In genomic region chr7:150756858-150757257, GRCh38 we compare ENCODE assay signal across 8 cellular contexts. TPM values are rescaled to one million over a fixed set of nuclear protein-coding genes. Genes with fewer than 3 reads are reported as not detected.
A peak's percentile ranks its signal among the peaks of the same experiment; 100 is the strongest.
DNase-seq lines count a peak whose midpoint lies in the region; ATAC-seq, FAIRE-seq and TF ChIP-seq lines count a peak whose summit lies in the region.

No MANE protein-coding gene starts in this region.

- peak; percentile 69 for TF ChIP-seq CTCF in OCI-LY3 (IDR thresholded peaks at IDR 0.05; ENCODE audit: low read depth, low read length)
- peak; percentile 32 to 38 for TF ChIP-seq CTCF in endothelial cell of umbilical vein (IDR thresholded peaks at IDR 0.05; ENCODE audit: extremely low read depth in 1 of 2, insufficient read depth in 1 of 2, low read depth in 1 of 2, low read length in 2 of 2)
- TF ChIP-seq CTCF in spleen (IDR thresholded peaks at IDR 0.05 in 8 of 11, conservative IDR thresholded peaks at IDR 0.05 in 3 of 11) = peak; percentile 26 to 70 (median 59)

- H4K20me1 ChIP-seq in OCI-LY3 (ENCODE audit: insufficient read depth, low read length) (no peaks in the 10 kb centered on the region), endothelial cell of umbilical vein (replicated peaks; ENCODE audit: control insufficient read depth, extremely low read depth, insufficient read depth, low read length) (no peaks in the 10 kb centered on the region)

- H3K27me3 ChIP-seq in OCI-LY3 (ENCODE audit: low read depth, low read length) (0 out of 2 replicates have a peak, but pooled peaks cover 2% of the 10 kb centered on the region), endothelial cell of umbilical vein (ENCODE audit: control insufficient read depth in 2 of 2, insufficient read depth in 2 of 2, low read length in 2 of 2) (no peaks in the 10 kb centered on the region), spleen (replicated peaks in 1 of 7) (no peaks in the 10 kb centered on the region)

- H3K79me2 ChIP-seq in OCI-LY3 (ENCODE audit: low read length) (no peaks in the 10 kb centered on the region), endothelial cell of umbilical vein (ENCODE audit: control insufficient read depth, insufficient read depth, low read length) (no peaks in the 10 kb centered on the region)

- peaks cover 6% of the 10 kb centered on the region for H3K9me3 Mint-ChIP-seq in activated T-cell treated with anti-CD3 and anti-CD28 coated beads, Interleukin-2, amount 50 U/mL, for 24 hours

- peaks cover 52% of the 10 kb centered on the region for H3K4me1 Mint-ChIP-seq in activated T-cell treated with anti-CD3 and anti-CD28 coated beads, Interleukin-2, amount 50 U/mL, for 24 hours (ENCODE audit: low read depth)

- no peak for ATAC-seq in GM18520 (IDR thresholded peaks at IDR 0.05; ENCODE audit: unreplicated experiment)
- ATAC-seq in HG03565 (IDR thresholded peaks at IDR 0.05; ENCODE audit: unreplicated experiment) = no peak

- H3K4me3 Mint-ChIP-seq in activated T-cell treated with anti-CD3 and anti-CD28 coated beads, Interleukin-2, amount 50 U/mL, for 24 hours = no peak overlapping the region

- H3K9me1 ChIP-seq in endothelial cell of umbilical vein (replicated peaks; ENCODE audit: control insufficient read depth, extremely low read depth, insufficient read depth, low read length) = no peaks in the 10 kb centered on the region

- peak; percentile 71 for FAIRE-seq in endothelial cell of umbilical vein (lab: Jason Lieb, UNC)

- H3K36me3 ChIP-seq in OCI-LY3 (replicated peaks; ENCODE audit: low read depth, low read length) (no peaks in the 10 kb centered on the region), endothelial cell of umbilical vein (ENCODE audit: control insufficient read depth in 2 of 2, extremely low read depth in 1 of 2, insufficient read depth in 2 of 2, low read length in 2 of 2) (no peaks in the 10 kb centered on the region), spleen (no peaks in the 10 kb centered on the region)

- H2AFZ ChIP-seq in OCI-LY3 (ENCODE audit: low read depth, low read length) = no peak overlapping the region
- no peak overlapping the region for H2AFZ ChIP-seq in endothelial cell of umbilical vein (ENCODE audit: low read depth, low read length)

- POLR2A ChIA-PET in endothelial cell of umbilical vein (lab: Charles Lee) = no interaction called here

- H3K4me1 ChIP-seq in OCI-LY3 (ENCODE audit: low read length) = peaks cover 18% of the 10 kb centered on the region
- H3K4me1 ChIP-seq in endothelial cell of umbilical vein (ENCODE audit: control insufficient read depth, extremely low read depth, insufficient read depth, low read length) = peaks cover 22% of the 10 kb centered on the region
- H3K4me1 ChIP-seq in spleen = peaks cover 13 to 56% (median 32%) of the 10 kb centered on the region in 6 donors

- dilution Hi-C loops in endothelial cell of umbilical vein (cut with MboI; ENCODE audit: extremely low pct_ligation_motif_present, low sequenced_read_pairs) = no loop called here

- CTCF ChIA-PET in endothelial cell of umbilical vein (lab: Charles Lee) = interaction anchor here (0.7 to 5.1 kb wide), 3 partner anchors 71 to 403 kb away, joined by 3 to 120 read pairs (median 4); partner anchors contain the start of genes GIMAP2 and GIMAP8

- WGBS in spleen, 5 donors = 35 to 53% (median 49%) methylated on average over 1 of the region's 1 CpG

- TF ChIP-seq POLR2A in endothelial cell of umbilical vein (IDR thresholded peaks at IDR 0.05; ENCODE audit: low read depth, low read length) = no peak
- no peak for TF ChIP-seq POLR2A in spleen (IDR thresholded peaks at IDR 0.05)

- no peaks in the 10 kb centered on the region for H3K9me3 ChIP-seq in OCI-LY3 (ENCODE audit: insufficient read depth, low read length)
- H3K9me3 ChIP-seq in endothelial cell of umbilical vein (replicated peaks; ENCODE audit: control insufficient read depth, insufficient read depth, low read length) = no peaks in the 10 kb centered on the region
- peaks cover 0 to 9% (median 7%) of the 10 kb centered on the region in 8 donors for H3K9me3 ChIP-seq in spleen

- H3K27ac Mint-ChIP-seq in activated T-cell treated with anti-CD3 and anti-CD28 coated beads, Interleukin-2, amount 50 U/mL, for 24 hours = peak overlapping the region; percentile 91

- no peak overlapping the region for H3K9ac ChIP-seq in OCI-LY3 (ENCODE audit: low read length)
- H3K9ac ChIP-seq in endothelial cell of umbilical vein (replicated peaks; ENCODE audit: extremely low read depth, insufficient read depth, low read length) = no peak overlapping the region

- BruUV-seq in endothelial cell of umbilical vein (replicated peaks; lab: Mats Ljungman, UMichigan) = no TSS peak

- H3K27ac ChIP-seq in OCI-LY3 (ENCODE audit: low read length) (no peak overlapping the region), endothelial cell of umbilical vein (ENCODE audit: insufficient read depth, low read depth, low read length) (no peak overlapping the region), spleen (peak overlapping the region in 4 of 8 donors; percentile 74 to 82 (median 78))

- intact Hi-C loops in endothelial cell of umbilical vein (cut with micrococcal nuclease) (loop anchor here (1.0 to 10.0 kb wide), 2 partner anchors 309 to 472 kb away; no protein-coding TSS in a partner anchor), spleen (cut with DNase I; ENCODE audit: low total_unique reads) (loop anchor here (2.0 kb wide), 1 partner anchor 308 kb away; no protein-coding TSS in a partner anchor)

- DNase-seq in activated T-cell treated with anti-CD3 and anti-CD28 coated beads, Interleukin-2, amount 50 U/mL, for 24 hours = no peak
- DNase-seq in activated T-cell treated with anti-CD3 and anti-CD28 coated beads, Interleukin-2, amount 50 U/mL, for 48 hours = no peak
- DNase-seq in endothelial cell of umbilical vein (ENCODE audit: low read depth, low spot score) (peak; percentile 81), spleen (no peak), NCI-H774 (lab: John Stamatoyannopoulos, UW) (no peak)

- no peak overlapping the region for H3K4me3 ChIP-seq in OCI-LY3 (ENCODE audit: low read length)
- H3K4me3 ChIP-seq in endothelial cell of umbilical vein (replicated peaks in 1 of 3; ENCODE audit: insufficient read depth in 1 of 3, low read depth in 1 of 3, low read length in 3 of 3) = no peak overlapping the region
- H3K4me3 ChIP-seq in spleen = no peak overlapping the region

- H3K4me2 ChIP-seq in OCI-LY3 (ENCODE audit: low read length) (no peak overlapping the region), endothelial cell of umbilical vein (ENCODE audit: insufficient read depth, low read length) (no peak overlapping the region)

- H3K27me3 Mint-ChIP-seq in activated T-cell treated with anti-CD3 and anti-CD28 coated beads, Interleukin-2, amount 50 U/mL, for 24 hours = no peaks in the 10 kb centered on the region

- H3K36me3 Mint-ChIP-seq in activated T-cell treated with anti-CD3 and anti-CD28 coated beads, Interleukin-2, amount 50 U/mL, for 24 hours (ENCODE audit: low read depth) = peaks cover 3% of the 10 kb centered on the region

RNA-seq across cellular contexts. Expression of gene GIMAP5, which starts 19.6 kb away (rescaled TPM):
- 0.44 and 0.85 TPM in 2 replicates for total RNA-seq in endothelial cell of umbilical vein
- polyA plus RNA-seq in endothelial cell of umbilical vein = 14.9 and 18.9 TPM in 2 replicates
- polyA plus RNA-seq in endothelial cell of umbilical vein (2011; cell fraction: cytosol; rRNA removed) = 11.6 and 12.5 TPM in 2 replicates
- polyA plus RNA-seq in endothelial cell of umbilical vein (2011; cell fraction: nucleus; rRNA removed) = 11.5 and 16.9 TPM in 2 replicates
- polyA plus RNA-seq in endothelial cell of umbilical vein (2012) = 1.8 TPM in 2 replicates
- polyA minus RNA-seq in endothelial cell of umbilical vein = 17.7 and 23.6 TPM in 2 replicates
- polyA minus RNA-seq in endothelial cell of umbilical vein (2011; cell fraction: cytosol; rRNA and poly(A)+ RNA removed) = not detected
- 13.4 and 14.2 TPM in 2 replicates for polyA minus RNA-seq in endothelial cell of umbilical vein (2011; cell fraction: nucleus; rRNA and poly(A)+ RNA removed)
- 100 to 1,000 TPM in 3 of 7 donors, 10 to 100 TPM in 4; 34.0 to 183 (median 90.6) TPM for total RNA-seq in spleen
- 100 to 1,000 TPM in 1 of 3 donors, 10 to 100 TPM in 2; 70.2 to 114 (median 75.9) TPM for polyA plus RNA-seq in spleen

RNA-seq across cellular contexts. Expression of gene GIMAP1, which starts 40.4 kb away (rescaled TPM):
- total RNA-seq in endothelial cell of umbilical vein (11.8 and 11.9 TPM in 2 replicates), spleen (10 to 100 TPM; 16.4 to 61.2 (median 48.1) TPM)
- polyA plus RNA-seq in endothelial cell of umbilical vein (8.1 and 10.0 TPM in 2 replicates), spleen (10 to 100 TPM in 2 of 3 donors, 1 to 10 TPM in 1; 8.7 to 31.2 (median 14.1) TPM)
- 8.7 and 11.0 TPM in 2 replicates for polyA plus RNA-seq in endothelial cell of umbilical vein (2011; cell fraction: cytosol; rRNA removed)
- polyA plus RNA-seq in endothelial cell of umbilical vein (2011; cell fraction: nucleus; rRNA removed) = 7.9 and 8.0 TPM in 2 replicates
- 7.8 and 12.2 TPM in 2 replicates for polyA plus RNA-seq in endothelial cell of umbilical vein (2012)
- 3.8 and 5.8 TPM in 2 replicates for polyA minus RNA-seq in endothelial cell of umbilical vein
- polyA minus RNA-seq in endothelial cell of umbilical vein (2011; cell fraction: cytosol; rRNA and poly(A)+ RNA removed) = not detected
- polyA minus RNA-seq in endothelial cell of umbilical vein (2011; cell fraction: nucleus; rRNA and poly(A)+ RNA removed) = 5.0 and 6.5 TPM in 2 replicates

RNA-seq across cellular contexts. Expression of gene TMEM176B, which starts 43.3 kb away (rescaled TPM):
- total RNA-seq in endothelial cell of umbilical vein (not detected in 2 replicates), spleen (100 to 1,000 TPM in 3 of 7 donors, 10 to 100 TPM in 4; 56.1 to 107 (median 75.5) TPM)
- polyA plus RNA-seq in endothelial cell of umbilical vein (0.13 and 0.23 TPM in 2 replicates), spleen (100 to 1,000 TPM in 1 of 3 donors, 10 to 100 TPM in 2; 70.0 to 101 (median 88.9) TPM)
- 0.06 TPM in 1 of 2 replicates, not detected in the other for polyA plus RNA-seq in endothelial cell of umbilical vein (2011; cell fraction: cytosol; rRNA removed)
- 0.34 TPM in 1 of 2 replicates, not detected in the other for polyA plus RNA-seq in endothelial cell of umbilical vein (2011; cell fraction: nucleus; rRNA removed)
- not detected in 2 replicates for polyA plus RNA-seq in endothelial cell of umbilical vein (2012)
- not detected in 2 replicates for polyA minus RNA-seq in endothelial cell of umbilical vein
- not detected for polyA minus RNA-seq in endothelial cell of umbilical vein (2011; cell fraction: cytosol; rRNA and poly(A)+ RNA removed)
- polyA minus RNA-seq in endothelial cell of umbilical vein (2011; cell fraction: nucleus; rRNA and poly(A)+ RNA removed) = 0.48 TPM in 1 of 2 replicates, not detected in the other

RNA-seq across cellular contexts. Expression of gene TMEM176A, which starts 43.7 kb away (rescaled TPM):
- total RNA-seq in endothelial cell of umbilical vein = not detected in 2 replicates
- not detected in 2 replicates for polyA plus RNA-seq in endothelial cell of umbilical vein
- polyA plus RNA-seq in endothelial cell of umbilical vein (2011; cell fraction: cytosol; rRNA removed) = not detected in 2 replicates
- not detected in 2 replicates for polyA plus RNA-seq in endothelial cell of umbilical vein (2011; cell fraction: nucleus; rRNA removed)
- polyA plus RNA-seq in endothelial cell of umbilical vein (2012) = not detected in 2 replicates
- polyA minus RNA-seq in endothelial cell of umbilical vein = not detected in 2 replicates
- polyA minus RNA-seq in endothelial cell of umbilical vein (2011; cell fraction: cytosol; rRNA and poly(A)+ RNA removed) = not detected
- polyA minus RNA-seq in endothelial cell of umbilical vein (2011; cell fraction: nucleus; rRNA and poly(A)+ RNA removed) = not detected in 2 replicates
- total RNA-seq in spleen = 10 to 100 TPM; 28.6 to 84.6 (median 57.1) TPM
- polyA plus RNA-seq in spleen = 10 to 100 TPM; 52.5 to 77.9 (median 62.9) TPM

Comparison
In these comparisons a context has a peak if more than half of its experiments do, and no peak if none do; other contexts are left out.
1. RNA of gene GIMAP5, which starts 19.6 kb away (total RNA-seq): 34.0 to 183 TPM in spleen; 0.44 to 0.85 TPM in endothelial cell of umbilical vein; every median in the first group is over 10 times any median in the second.
2. RNA of gene TMEM176B, which starts 43.3 kb away (total RNA-seq): 56.1 to 107 TPM in spleen; not detected in endothelial cell of umbilical vein; every median in the first group is over 10 times any median in the second.
3. Peak in every context shown above with its lines, with median percentiles within 50 percentile points of each other: CTCF ChIP-seq.